In the genomic region with DNA sequence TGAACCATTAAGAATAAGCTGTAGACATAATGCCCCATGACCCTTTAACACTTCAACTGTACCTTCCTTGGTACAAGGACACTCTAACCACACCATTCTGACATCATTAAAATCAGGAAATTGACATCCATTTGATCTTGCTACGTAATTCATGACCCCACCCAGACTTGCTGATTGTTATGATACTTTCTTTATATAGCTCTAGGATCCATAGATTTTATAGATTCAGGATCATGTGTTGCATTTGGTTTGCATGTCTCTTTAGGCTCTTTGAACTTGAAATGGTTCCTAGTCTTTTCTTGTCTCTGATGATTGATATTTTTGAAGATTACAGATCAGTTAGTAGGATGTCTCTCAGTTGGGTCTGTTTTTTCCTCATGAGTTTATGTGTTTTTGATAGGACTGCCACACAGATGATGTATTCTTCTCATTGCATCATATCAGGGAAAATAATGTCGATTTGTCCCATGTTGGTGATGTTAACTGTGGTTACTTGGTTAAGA, we compare ENCODE assay signal across 19 cellular contexts. TPM values are rescaled to one million over a fixed set of nuclear protein-coding genes. Genes with fewer than 3 reads are reported as not detected.
A peak's percentile ranks its signal among the peaks of the same experiment; 100 is the strongest.
DNase-seq lines count a peak whose midpoint lies in the region; ATAC-seq and TF ChIP-seq lines count a peak whose summit lies in the region.
"Had no signal": no experiment of that assay in that cellular context is flagged by ENCODE, and none has a peak within 500 bp of the region (broad histone marks: within the 10 kb centered on the region; RNA-seq: fewer than 3 reads in every experiment).

No MANE protein-coding gene starts in this region.

- in situ Hi-C loops in IMR-90 (cut with MboI; ENCODE audit: low sequenced_read_pairs), result no loop called here

- CTCF ChIA-PET in activated naive CD4-positive, alpha-beta T cell treated with anti-CD3 and anti-CD28 coated beads for 36 hours (lab: Charles Lee), result interaction anchor here (1.1 kb wide), 1 partner anchor 24 kb away, joined by 3 read pairs; no protein-coding TSS in a partner anchor
- CTCF ChIA-PET in IMR-90 (lab: Yijun Ruan, JAX), result no interaction called here

- peaks cover 44% of the 10 kb centered on the region for H3K4me1 Mint-ChIP-seq in activated naive CD4-positive, alpha-beta T cell treated with anti-CD3 and anti-CD28 coated beads, Interleukin-2, amount 50 U/mL, for 24 hours
- peaks cover 33% of the 10 kb centered on the region for H3K4me1 Mint-ChIP-seq in activated naive CD4-positive, alpha-beta T cell treated with anti-CD3 and anti-CD28 coated beads for 36 hours (ENCODE audit: low read depth)
- H3K4me1 Mint-ChIP-seq in naive B cell, result peaks cover 22 to 32% (median 22%) of the 10 kb centered on the region in 3 donors

- no peak overlapping the region for H4K8ac ChIP-seq in IMR-90 (ENCODE audit: low read depth in 2 of 2, low read length in 2 of 2)

- H3K79me1 ChIP-seq in IMR-90 (ENCODE audit: low read depth in 1 of 2, low read length in 2 of 2), result peaks cover 36 to 65% of the 10 kb centered on the region in 2 experiments

- H3K9me3 ChIP-seq in IMR-90 (ENCODE audit: control insufficient read depth, insufficient read depth, low read length), result no peaks in the 10 kb centered on the region

- no peak overlapping the region for H2BK15ac ChIP-seq in IMR-90 (ENCODE audit: low read depth, low read length)

- no peak overlapping the region for H3K18ac ChIP-seq in IMR-90 (ENCODE audit: low read depth, low read length)

- no peak overlapping the region for H4K91ac ChIP-seq in IMR-90 (ENCODE audit: insufficient read depth, low read depth, low read length)

- H3K36me3 ChIP-seq in IMR-90 (ENCODE audit: control insufficient read depth, insufficient read depth, low read length), result no peaks in the 10 kb centered on the region; the same call in none of the 2 replicates

- peak overlapping the region; percentile 11 for H3K4me3 Mint-ChIP-seq in activated naive CD4-positive, alpha-beta T cell treated with anti-CD3 and anti-CD28 coated beads, Interleukin-2, amount 50 U/mL, for 24 hours
- no peak overlapping the region for H3K4me3 Mint-ChIP-seq in activated naive CD4-positive, alpha-beta T cell treated with anti-CD3 and anti-CD28 coated beads for 36 hours
- H3K4me3 Mint-ChIP-seq in naive B cell, result no peak overlapping the region

- H3K14ac ChIP-seq in IMR-90 (replicated peaks; ENCODE audit: low read depth, low read length), result no peak overlapping the region

- no peak overlapping the region for H3K4me2 ChIP-seq in IMR-90 (ENCODE audit: low read depth, low read length)

- peaks cover 13% of the 10 kb centered on the region for H4K20me1 ChIP-seq in IMR-90 (ENCODE audit: insufficient read depth, low read length)

- ATAC-seq in IMR-90 (ENCODE audit: low read depth) (no peak), naive B cell (ENCODE audit: low read depth in 2 of 2) (no peak), GM19397 (IDR thresholded peaks at IDR 0.05; ENCODE audit: unreplicated experiment) (no peak)
- ATAC-seq: Panc1 had no signal

- no peak overlapping the region for H2AFZ ChIP-seq in IMR-90 (replicated peaks; ENCODE audit: low read length, poor library complexity)

- no peak overlapping the region for H3K23ac ChIP-seq in IMR-90 (ENCODE audit: low read depth, low read length)

- H3K27ac Mint-ChIP-seq in activated naive CD4-positive, alpha-beta T cell treated with anti-CD3 and anti-CD28 coated beads, Interleukin-2, amount 50 U/mL, for 24 hours, result peak overlapping the region; percentile 47
- no peak overlapping the region for H3K27ac Mint-ChIP-seq in activated naive CD4-positive, alpha-beta T cell treated with anti-CD3 and anti-CD28 coated beads for 36 hours
- H3K27ac Mint-ChIP-seq in naive B cell, result peak overlapping the region in 4 of 6 donors; percentile 11 to 83 (median 31)

- H3K4ac ChIP-seq in IMR-90 (ENCODE audit: low read depth, low read length), result no peak overlapping the region

- no peak for DNase-seq in activated naive CD4-positive, alpha-beta T cell treated with anti-CD3 and anti-CD28 coated beads for 36 hours
- DNase-seq in IMR-90, result no peak
- DNase-seq in amniotic epithelial cell (ENCODE audit: low read depth), result peak; percentile 23
- no peak for DNase-seq in naive B cell
- no peak for DNase-seq in SHP77 (lab: John Stamatoyannopoulos, UW)
- no peak for DNase-seq in RPMI8226
- DNase-seq: Caco-2, DMS53, H7, Kasumi-1, NCI-H1417, NCI-H2029, NCI-H510A, NCI-H82, SHP77 treated with DMSO at 0.1 percent for 48 hours had no signal

- H2BK5ac ChIP-seq in IMR-90 (ENCODE audit: low read depth, low read length, poor library complexity, severe bottlenecking), result no peak overlapping the region

- TF ChIP-seq CTCF in IMR-90 (conservative IDR thresholded peaks at IDR 0.05; ENCODE audit: low read depth, low read length), result no peak

- H2BK120ac ChIP-seq in IMR-90 (ENCODE audit: low read depth, low read length), result no peak overlapping the region

- no peaks in the 10 kb centered on the region for H3K9me3 Mint-ChIP-seq in activated naive CD4-positive, alpha-beta T cell treated with anti-CD3 and anti-CD28 coated beads, Interleukin-2, amount 50 U/mL, for 24 hours
- no peaks in the 10 kb centered on the region for H3K9me3 Mint-ChIP-seq in activated naive CD4-positive, alpha-beta T cell treated with anti-CD3 and anti-CD28 coated beads for 36 hours
- no peaks in the 10 kb centered on the region for H3K9me3 Mint-ChIP-seq in naive B cell

- BruUV-seq in IMR-90 (replicated peaks; lab: Mats Ljungman, UMichigan), result no TSS peak

- POLR2A ChIA-PET in IMR-90 (lab: Charles Lee; ENCODE audit: unreplicated experiment), result no interaction called here

- H4K5ac ChIP-seq in IMR-90 (ENCODE audit: low read depth, low read length), result no peak overlapping the region

- H3K27me3 Mint-ChIP-seq in activated naive CD4-positive, alpha-beta T cell treated with anti-CD3 and anti-CD28 coated beads, Interleukin-2, amount 50 U/mL, for 24 hours, result no peaks in the 10 kb centered on the region
- H3K27me3 Mint-ChIP-seq in activated naive CD4-positive, alpha-beta T cell treated with anti-CD3 and anti-CD28 coated beads for 36 hours (ENCODE audit: low read depth), result no peaks in the 10 kb centered on the region
- no peaks in the 10 kb centered on the region for H3K27me3 Mint-ChIP-seq in naive B cell

- no peak for TF ChIP-seq RAD21 in IMR-90 (IDR thresholded peaks at IDR 0.05; ENCODE audit: low read length)

- TF ChIP-seq POLR2A in IMR-90 (IDR thresholded peaks at IDR 0.05; ENCODE audit: low read depth, low read length), result no peak

- dilution Hi-C loops in IMR-90 (cut with HindIII; ENCODE audit: low sequenced_read_pairs, unreplicated experiment), result no loop called here

- H3K56ac ChIP-seq in IMR-90 (ENCODE audit: extremely low read depth, insufficient read depth, low read length), result no peak overlapping the region

- H3K9ac ChIP-seq in IMR-90 (ENCODE audit: low read depth, low read length), result no peak overlapping the region

- H3K4me3 ChIP-seq in IMR-90 (ENCODE audit: insufficient read depth, low read depth, low read length), result no peak overlapping the region

- peaks cover 6% of the 10 kb centered on the region for H3K9me1 ChIP-seq in IMR-90 (ENCODE audit: insufficient read depth, low read length)

- H3K27ac ChIP-seq in IMR-90 (ENCODE audit: insufficient read depth, low read length), result no peak overlapping the region

- H2AK5ac ChIP-seq in IMR-90 (ENCODE audit: low read depth, low read length), result no peak overlapping the region

- peaks cover 12% of the 10 kb centered on the region for H3K36me3 Mint-ChIP-seq in activated naive CD4-positive, alpha-beta T cell treated with anti-CD3 and anti-CD28 coated beads, Interleukin-2, amount 50 U/mL, for 24 hours
- peaks cover 38% of the 10 kb centered on the region for H3K36me3 Mint-ChIP-seq in activated naive CD4-positive, alpha-beta T cell treated with anti-CD3 and anti-CD28 coated beads for 36 hours (ENCODE audit: low read depth)
- H3K36me3 Mint-ChIP-seq in naive B cell, result peaks cover 0 to 7% of the 10 kb centered on the region in 2 donors

- intact Hi-C loops in activated naive CD4-positive, alpha-beta T cell treated with anti-CD3 and anti-CD28 coated beads for 36 hours (cut with micrococcal nuclease), result no loop called here
- intact Hi-C loops in IMR-90 (cut with micrococcal nuclease), result no loop called here

- no peak overlapping the region for H2AK9ac ChIP-seq in IMR-90 (replicated peaks; ENCODE audit: low read depth, low read length, poor library complexity)

- 0 out of 2 replicates have a peak, but pooled peaks cover 1% of the 10 kb centered on the region for H3K4me1 ChIP-seq in IMR-90 (ENCODE audit: control insufficient read depth, insufficient read depth, low read length)

- no peaks in the 10 kb centered on the region for H3K27me3 ChIP-seq in IMR-90 (ENCODE audit: control insufficient read depth, insufficient read depth, low read length)

- no peak overlapping the region for H2BK20ac ChIP-seq in IMR-90 (ENCODE audit: low read depth, low read length)

- WGBS in IMR-90 (ENCODE audit: extremely low coverage in 2 of 2, insufficient read length in 1 of 2), 2 experiments, result no CpG with 5 or more reads among the region's 2 CpGs

TF ChIP-seq in IMR-90, 13 proteins besides CTCF, POLR2A, EP300 and RAD21:
- peak; percentile 43 for TF ChIP-seq CEBPB (IDR thresholded peaks at IDR 0.05; ENCODE audit: low read depth, low read length)
- no peak for TF ChIP-seq CHD1 (IDR thresholded peaks at IDR 0.05; ENCODE audit: low read depth, low read length)
- TF ChIP-seq FOS (IDR thresholded peaks at IDR 0.05; ENCODE audit: low read depth, low read length), result no peak

RNA-seq across cellular contexts. Expression of a gene that starts 13.5 kb away (rescaled TPM):
- 10 to 100 TPM; 87.9 to 88.3 TPM for total RNA-seq in activated naive CD4-positive, alpha-beta T cell treated with anti-CD3 and anti-CD28 coated beads for 36 hours
- 56.1 and 65.2 TPM in 2 replicates for total RNA-seq in IMR-90 (2012; rRNA removed)
- 71.7 and 78.5 TPM in 2 replicates for polyA plus RNA-seq in IMR-90 (2012; rRNA removed)
- polyA plus RNA-seq in IMR-90 (2012; cell fraction: cytosol; rRNA removed), result 50.3 and 98.2 TPM in 2 replicates
- 45.6 and 112 TPM in 2 replicates for polyA plus RNA-seq in IMR-90 (2012; cell fraction: nucleus; rRNA removed; ENCODE audit: low replicate concordance)
- polyA plus RNA-seq in naive B cell (ENCODE audit: low read depth in 6 of 6), result 100 to 1,000 TPM in 2 of 6 donors, 10 to 100 TPM in 4; 69.3 to 136 (median 77.3) TPM

RNA-seq across cellular contexts. Expression of a gene that starts 34.7 kb away (rescaled TPM):
- 100 to 1,000 TPM; 391 to 406 TPM for total RNA-seq in activated naive CD4-positive, alpha-beta T cell treated with anti-CD3 and anti-CD28 coated beads for 36 hours
- total RNA-seq in IMR-90 (2012; rRNA removed), result under 0.01 TPM in 2 replicates
- polyA plus RNA-seq in IMR-90 (2012; rRNA removed), result 0.02 and 0.04 TPM in 2 replicates
- polyA plus RNA-seq in IMR-90 (2012; cell fraction: cytosol; rRNA removed), result 0.01 TPM in 1 of 2 replicates, not detected in the other
- 0.16 and 0.21 TPM in 2 replicates for polyA plus RNA-seq in IMR-90 (2012; cell fraction: nucleus; rRNA removed; ENCODE audit: low replicate concordance)
- polyA plus RNA-seq in naive B cell (ENCODE audit: low read depth in 6 of 6), result 100 to 1,000 TPM in 3 of 6 donors, 10 to 100 TPM in 3; 83.1 to 151 (median 99.6) TPM
- total RNA-seq: H7 had no signal
- polyA plus RNA-seq: AG04450 had no signal

Comparison
In these comparisons a context has a peak if more than half of its experiments do, and no peak if none do; other contexts are left out.
1. RNA of a gene that starts 34.7 kb away (total RNA-seq): 391 to 406 TPM in activated naive CD4-positive, alpha-beta T cell treated with anti-CD3 and anti-CD28 coated beads for 36 hours; under 0.01 TPM in IMR-90; every median in the first group is over 100 times any median in the second.